In the genomic region with DNA sequence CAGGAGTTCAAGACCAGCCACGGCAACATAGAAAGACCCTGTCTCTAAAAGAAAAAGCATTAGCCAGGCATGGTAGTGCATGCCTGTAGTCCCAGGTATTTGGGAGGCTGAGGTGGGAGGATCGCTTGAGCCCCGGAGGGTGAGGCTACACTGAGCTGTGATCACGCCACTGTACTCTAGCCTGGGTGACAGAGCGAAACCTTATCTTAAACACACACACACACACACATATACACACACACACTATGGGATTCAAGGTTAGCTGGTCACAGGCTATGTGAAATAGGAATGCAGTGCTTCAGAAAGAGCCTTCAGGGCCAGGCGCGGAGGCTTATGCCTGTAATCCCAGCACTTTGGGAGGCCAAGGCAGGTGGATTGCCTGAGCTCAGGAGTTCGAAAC, we compare ENCODE assay signal across 19 cellular contexts. TPM values are rescaled to one million over a fixed set of nuclear protein-coding genes. Genes with fewer than 3 reads are reported as not detected.
DNase-seq lines count a peak whose midpoint lies in the region; ATAC-seq and FAIRE-seq lines count a peak whose summit lies in the region.
"Had no signal": no experiment of that assay in that cellular context is flagged by ENCODE, and none has a peak within 500 bp of the region (broad histone marks: within the 10 kb centered on the region; RNA-seq: fewer than 3 reads in every experiment).

No MANE protein-coding gene starts in this region.

- CTCF ChIA-PET in activated CD4-positive, alpha-beta T cell treated with anti-CD3 and anti-CD28 coated beads for 36 hours (lab: Charles Lee) = no interaction called here

- no peak for ATAC-seq in memory B cell (ENCODE audit: low read depth)
- no peak for ATAC-seq in activated CD4-positive, alpha-beta T cell treated with anti-CD3 and anti-CD28 coated beads for 36 hours
- ATAC-seq in HG02840 (IDR thresholded peaks at IDR 0.05; ENCODE audit: low FRiP score, unreplicated experiment) = no peak
- ATAC-seq: HCT116 had no signal

- H3K36me3 Mint-ChIP-seq in memory B cell = peaks cover 7% of the 10 kb centered on the region
- H3K36me3 Mint-ChIP-seq in activated CD4-positive, alpha-beta T cell treated with anti-CD3 and anti-CD28 coated beads for 36 hours (ENCODE audit: low read depth) = peaks cover 6% of the 10 kb centered on the region

- H3K4me1 Mint-ChIP-seq in memory B cell = peaks cover 8% of the 10 kb centered on the region
- H3K4me1 Mint-ChIP-seq in activated CD4-positive, alpha-beta T cell treated with anti-CD3 and anti-CD28 coated beads for 36 hours = peaks cover 5% of the 10 kb centered on the region

- DNase-seq in HTR-8/SVneo (ENCODE audit: insufficient read length, low spot score) (no peak), caudate nucleus (lab: John Stamatoyannopoulos, UW) (no peak), memory B cell (ENCODE audit: low spot score in 2 of 2) (no peak), GM19238 (ENCODE audit: insufficient read length, low spot score) (no peak)
- DNase-seq in activated CD4-positive, alpha-beta T cell treated with anti-CD3 and anti-CD28 coated beads for 36 hours = no peak
- DNase-seq: AML-193; Caco-2; CD8-positive, alpha-beta memory T cell; DMS53; GF-D8; GM23248 had no signal

- intact Hi-C loops in activated CD4-positive, alpha-beta T cell treated with anti-CD3 and anti-CD28 coated beads for 36 hours (cut with DNase I, micrococcal nuclease) = no loop called here

- H3K27ac ChIP-seq in caudate nucleus (ENCODE audit: low read depth, low read length) = peak overlapping the region; percentile 76
- H3K27ac ChIP-seq in temporal lobe (ENCODE audit: low read depth, low read length) = peak overlapping the region; percentile 88
- H3K27ac ChIP-seq: BLaER1, GM23248 had no signal

- H3K4me3 Mint-ChIP-seq in memory B cell = no peak overlapping the region
- no peak overlapping the region for H3K4me3 Mint-ChIP-seq in activated CD4-positive, alpha-beta T cell treated with anti-CD3 and anti-CD28 coated beads for 36 hours
- H3K4me3 Mint-ChIP-seq: CD8-positive, alpha-beta memory T cell had no signal

- POLR2A ChIA-PET in activated CD4-positive, alpha-beta T cell treated with anti-CD3 and anti-CD28 coated beads for 36 hours (lab: Charles Lee) = no interaction called here

- no peaks in the 10 kb centered on the region for H3K27me3 Mint-ChIP-seq in memory B cell
- H3K27me3 Mint-ChIP-seq in activated CD4-positive, alpha-beta T cell treated with anti-CD3 and anti-CD28 coated beads for 36 hours = no peaks in the 10 kb centered on the region

- FAIRE-seq in HTR-8/SVneo (lab: Jason Lieb, UNC) = peak; percentile 58
- FAIRE-seq: GM18507, H54 had no signal

- no peaks in the 10 kb centered on the region for H3K9me3 Mint-ChIP-seq in memory B cell
- no peaks in the 10 kb centered on the region for H3K9me3 Mint-ChIP-seq in activated CD4-positive, alpha-beta T cell treated with anti-CD3 and anti-CD28 coated beads for 36 hours (ENCODE audit: low read depth)
- H3K9me3 Mint-ChIP-seq: CD8-positive, alpha-beta memory T cell had no signal

- H3K27ac Mint-ChIP-seq in memory B cell = peak overlapping the region; percentile 65
- H3K27ac Mint-ChIP-seq in activated CD4-positive, alpha-beta T cell treated with anti-CD3 and anti-CD28 coated beads for 36 hours = no peak overlapping the region

RNA-seq across cellular contexts. Expression of a gene that starts 23.5 kb away (rescaled TPM):
- 34.7 TPM for total RNA-seq in temporal lobe
- total RNA-seq in activated CD4-positive, alpha-beta T cell treated with anti-CD3 and anti-CD28 coated beads for 36 hours = under 1 TPM; 0.77 to 0.78 TPM

RNA-seq across cellular contexts. Expression of a gene that starts 49.7 kb away (rescaled TPM):
- total RNA-seq in temporal lobe = 22.1 TPM
- 10 to 100 TPM; 46.2 to 56.4 TPM for total RNA-seq in activated CD4-positive, alpha-beta T cell treated with anti-CD3 and anti-CD28 coated beads for 36 hours

RNA-seq across cellular contexts. Expression of a gene that starts 54.9 kb away (rescaled TPM):
- total RNA-seq in temporal lobe = under 0.01 TPM
- not detected for total RNA-seq in activated CD4-positive, alpha-beta T cell treated with anti-CD3 and anti-CD28 coated beads for 36 hours
- total RNA-seq: A673; CD8-positive, alpha-beta memory T cell; GM23248 had no signal

RNA-seq across cellular contexts. Expression of a gene that starts 56.8 kb away (rescaled TPM):
- 0.25 TPM for total RNA-seq in temporal lobe
- total RNA-seq in activated CD4-positive, alpha-beta T cell treated with anti-CD3 and anti-CD28 coated beads for 36 hours = 100 to 1,000 TPM; 278 to 342 TPM
- total RNA-seq: GM23248, HT-29 had no signal

Comparison
In these comparisons a context has a peak if more than half of its experiments do, and no peak if none do; other contexts are left out.
1. RNA of a gene that starts 23.5 kb away (total RNA-seq): 34.7 TPM in temporal lobe (single experiment); 0.77 to 0.78 TPM in activated CD4-positive, alpha-beta T cell treated with anti-CD3 and anti-CD28 coated beads for 36 hours; every median in the first group is over 10 times any median in the second.